ENCODE assay signal across 1 cellular context in the genomic region with DNA sequence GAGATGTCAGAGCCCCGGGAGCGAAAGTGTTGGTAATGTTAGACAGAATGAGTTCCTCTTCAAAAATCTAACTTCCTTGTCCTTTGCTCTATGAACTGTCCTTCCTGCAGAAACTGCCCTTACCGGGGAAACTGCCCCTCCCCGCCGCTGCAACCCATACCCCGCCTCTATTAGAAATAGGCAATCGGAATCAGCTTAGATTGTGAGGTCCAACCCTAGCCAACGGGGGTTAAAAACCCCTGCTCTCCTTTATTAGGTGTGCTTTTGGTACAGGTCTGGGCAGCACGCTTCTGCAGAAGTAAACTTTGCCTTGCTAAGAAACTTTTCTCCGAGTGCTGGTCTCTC.
TF ChIP-seq lines count a peak whose summit lies in the region.

No MANE protein-coding gene starts in this region.

TF ChIP-seq in H1, 55 proteins besides CTCF, POLR2A, EP300 and RAD21:
- TF ChIP-seq RFX5 (IDR thresholded peaks at IDR 0.05; ENCODE audit: borderline replicate concordance, low read depth, low read length) = no peak
- TF ChIP-seq ASH2L (IDR thresholded peaks at IDR 0.05; ENCODE audit: low read length) = peak; percentile 41
